ENCODE assay signal across 1 cellular context in genomic region chr17:80008383-80008840, GRCh38.
TF ChIP-seq lines count a peak whose summit lies in the region.

No MANE protein-coding gene starts in this region.

TF ChIP-seq in HEK293, 187 proteins besides CTCF, POLR2A, EP300 and RAD21 (continued from another document and continues in another):
- TF ChIP-seq KLF9 (tag by site-specific recombination; IDR thresholded peaks at IDR 0.05; ENCODE audit: low read depth) (peak; percentile 89), GLI2 (tag by site-specific recombination; IDR thresholded peaks at IDR 0.05; ENCODE audit: borderline replicate concordance, low read depth) (no peak), ZBTB17 (tag by site-specific recombination; IDR thresholded peaks at IDR 0.05) (peak; percentile 83), PRDM1 (tag by site-specific recombination; IDR thresholded peaks at IDR 0.05) (no peak), ZNF132 (tag by site-specific recombination; IDR thresholded peaks at IDR 0.05; ENCODE audit: borderline replicate concordance) (no peak), ZNF585B (tag by site-specific recombination; IDR thresholded peaks at IDR 0.05) (no peak), ZNF274 (IDR thresholded peaks at IDR 0.05; ENCODE audit: low read length) (no peak), ZNF274 (tag by site-specific recombination; IDR thresholded peaks at IDR 0.05; ENCODE audit: borderline replicate concordance) (no peak), MZF1 (tag by site-specific recombination; IDR thresholded peaks at IDR 0.05; ENCODE audit: borderline replicate concordance) (no peak), GLI4 (tag by site-specific recombination; IDR thresholded peaks at IDR 0.05) (no peak), INSM2 (tag by site-specific recombination; IDR thresholded peaks at IDR 0.05) (no peak), ZNF239 (tag by site-specific recombination; IDR thresholded peaks at IDR 0.05) (no peak), AEBP2 (tag by site-specific recombination; IDR thresholded peaks at IDR 0.05; ENCODE audit: borderline replicate concordance) (no peak), ZNF362 (tag by site-specific recombination; IDR thresholded peaks at IDR 0.05) (no peak), PRDM6 (tag by site-specific recombination; IDR thresholded peaks at IDR 0.05) (no peak), ZNF624 (tag by site-specific recombination; IDR thresholded peaks at IDR 0.05) (no peak), ZFP69B (tag by site-specific recombination; IDR thresholded peaks at IDR 0.05) (no peak; the same call in 1 of the 2 replicates), ZEB2 (tag by site-specific recombination; IDR thresholded peaks at IDR 0.05) (peak; percentile 51; the same call in 1 of the 2 replicates), ZNF521 (tag by site-specific recombination; IDR thresholded peaks at IDR 0.05) (no peak), ZNF596 (tag by site-specific recombination; IDR thresholded peaks at IDR 0.05) (0 out of 2 replicates have a peak, but pooled peaks have one; percentile 3), ZNF623 (tag by site-specific recombination; IDR thresholded peaks at IDR 0.05) (no peak), MYNN (tag by site-specific recombination; IDR thresholded peaks at IDR 0.05; ENCODE audit: borderline replicate concordance) (no peak), ATF2 (tag by site-specific recombination; IDR thresholded peaks at IDR 0.05; ENCODE audit: low read depth) (no peak), ZNF184 (tag by site-specific recombination; IDR thresholded peaks at IDR 0.05) (no peak), ZNF37A (tag by site-specific recombination; IDR thresholded peaks at IDR 0.05) (no peak), ZNF629 (tag by site-specific recombination; IDR thresholded peaks at IDR 0.05) (peak; percentile 49; the same call in 1 of the 2 replicates), ZNF157 (tag by site-specific recombination; IDR thresholded peaks at IDR 0.05) (no peak), ZNF707 (tag by site-specific recombination; IDR thresholded peaks at IDR 0.05) (no peak), SP3 (tag by site-specific recombination; IDR thresholded peaks at IDR 0.05) (peak; percentile 70), ZNF19 (tag by site-specific recombination; IDR thresholded peaks at IDR 0.05; ENCODE audit: low read depth) (no peak), ZNF121 (tag by site-specific recombination; IDR thresholded peaks at IDR 0.05) (no peak), MEIS1 (CRISPR knock-in tag; IDR thresholded peaks at IDR 0.05; ENCODE audit: borderline replicate concordance) (no peak), ZNF830 (tag by site-specific recombination; IDR thresholded peaks at IDR 0.05; ENCODE audit: low read depth) (no peak), ZBTB20 (tag by site-specific recombination; IDR thresholded peaks at IDR 0.05) (no peak), ZNF76 (tag by site-specific recombination; IDR thresholded peaks at IDR 0.05; ENCODE audit: borderline replicate concordance, low read depth) (no peak), ZNF10 (tag by site-specific recombination; IDR thresholded peaks at IDR 0.05) (no peak), TRIM28 (IDR thresholded peaks at IDR 0.05; ENCODE audit: borderline replicate concordance, low read length) (no peak), SETDB1 (IDR thresholded peaks at IDR 0.05; ENCODE audit: insufficient read length, low read length) (no peak)
- TF ChIP-seq, protein P1, sequence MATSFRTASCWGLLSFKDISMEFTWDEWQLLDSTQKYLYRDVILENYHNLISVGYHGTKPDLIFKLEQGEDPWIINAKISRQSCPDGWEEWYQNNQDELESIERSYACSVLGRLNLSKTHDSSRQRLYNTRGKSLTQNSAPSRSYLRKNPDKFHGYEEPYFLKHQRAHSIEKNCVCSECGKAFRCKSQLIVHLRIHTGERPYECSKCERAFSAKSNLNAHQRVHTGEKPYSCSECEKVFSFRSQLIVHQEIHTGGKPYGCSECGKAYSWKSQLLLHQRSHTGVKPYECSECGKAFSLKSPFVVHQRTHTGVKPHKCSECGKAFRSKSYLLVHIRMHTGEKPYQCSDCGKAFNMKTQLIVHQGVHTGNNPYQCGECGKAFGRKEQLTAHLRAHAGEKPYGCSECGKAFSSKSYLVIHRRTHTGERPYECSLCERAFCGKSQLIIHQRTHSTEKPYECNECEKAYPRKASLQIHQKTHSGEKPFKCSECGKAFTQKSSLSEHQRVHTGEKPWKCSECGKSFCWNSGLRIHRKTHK (tag by site-specific recombination; IDR thresholded peaks at IDR 0.05): no peak
- TF ChIP-seq, protein P2, sequence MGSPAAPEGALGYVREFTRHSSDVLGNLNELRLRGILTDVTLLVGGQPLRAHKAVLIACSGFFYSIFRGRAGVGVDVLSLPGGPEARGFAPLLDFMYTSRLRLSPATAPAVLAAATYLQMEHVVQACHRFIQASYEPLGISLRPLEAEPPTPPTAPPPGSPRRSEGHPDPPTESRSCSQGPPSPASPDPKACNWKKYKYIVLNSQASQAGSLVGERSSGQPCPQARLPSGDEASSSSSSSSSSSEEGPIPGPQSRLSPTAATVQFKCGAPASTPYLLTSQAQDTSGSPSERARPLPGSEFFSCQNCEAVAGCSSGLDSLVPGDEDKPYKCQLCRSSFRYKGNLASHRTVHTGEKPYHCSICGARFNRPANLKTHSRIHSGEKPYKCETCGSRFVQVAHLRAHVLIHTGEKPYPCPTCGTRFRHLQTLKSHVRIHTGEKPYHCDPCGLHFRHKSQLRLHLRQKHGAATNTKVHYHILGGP (tag by site-specific recombination; IDR thresholded peaks at IDR 0.05): no peak
- TF ChIP-seq, protein P3, sequence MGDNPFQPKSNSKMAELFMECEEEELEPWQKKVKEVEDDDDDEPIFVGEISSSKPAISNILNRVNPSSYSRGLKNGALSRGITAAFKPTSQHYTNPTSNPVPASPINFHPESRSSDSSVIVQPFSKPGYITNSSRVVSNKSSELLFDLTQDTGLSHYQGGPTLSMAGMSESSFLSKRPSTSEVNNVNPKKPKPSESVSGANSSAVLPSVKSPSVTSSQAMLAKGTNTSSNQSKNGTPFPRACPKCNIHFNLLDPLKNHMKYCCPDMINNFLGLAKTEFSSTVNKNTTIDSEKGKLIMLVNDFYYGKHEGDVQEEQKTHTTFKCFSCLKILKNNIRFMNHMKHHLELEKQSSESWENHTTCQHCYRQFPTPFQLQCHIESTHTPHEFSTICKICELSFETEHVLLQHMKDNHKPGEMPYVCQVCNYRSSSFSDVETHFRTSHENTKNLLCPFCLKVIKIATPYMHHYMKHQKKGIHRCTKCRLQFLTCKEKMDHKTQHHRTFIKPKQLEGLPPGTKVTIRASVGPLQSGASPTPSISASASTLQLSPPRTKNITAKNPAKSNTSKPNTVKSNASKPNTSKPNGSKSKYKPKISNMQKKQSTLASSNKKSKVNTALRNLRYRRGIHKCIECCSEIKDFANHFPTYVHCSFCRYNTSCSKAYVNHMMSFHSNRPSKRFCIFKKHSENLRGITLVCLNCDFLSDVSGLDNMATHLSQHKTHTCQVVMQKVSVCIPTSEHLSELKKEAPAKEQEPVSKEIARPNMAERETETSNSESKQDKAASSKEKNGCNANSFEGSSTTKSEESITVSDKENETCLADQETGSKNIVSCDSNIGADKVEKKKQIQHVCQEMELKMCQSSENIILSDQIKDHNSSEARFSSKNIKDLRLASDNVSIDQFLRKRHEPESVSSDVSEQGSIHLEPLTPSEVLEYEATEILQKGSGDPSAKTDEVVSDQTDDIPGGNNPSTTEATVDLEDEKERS (tag by site-specific recombination; IDR thresholded peaks at IDR 0.05): no peak
- TF ChIP-seq, protein P4, sequence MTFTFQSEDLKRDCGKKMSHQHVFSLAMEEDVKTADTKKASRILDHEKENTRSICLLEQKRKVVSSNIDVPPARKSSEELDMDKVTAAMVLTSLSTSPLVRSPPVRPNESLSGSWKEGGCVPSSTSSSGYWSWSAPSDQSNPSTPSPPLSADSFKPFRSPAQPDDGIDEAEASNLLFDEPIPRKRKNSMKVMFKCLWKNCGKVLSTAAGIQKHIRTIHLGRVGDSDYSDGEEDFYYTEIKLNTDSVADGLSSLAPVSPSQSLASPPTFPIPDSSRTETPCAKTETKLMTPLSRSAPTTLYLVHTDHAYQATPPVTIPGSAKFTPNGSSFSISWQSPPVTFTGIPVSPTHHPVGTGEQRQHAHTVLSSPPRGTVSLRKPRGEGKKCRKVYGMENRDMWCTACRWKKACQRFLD (tag by site-specific recombination; IDR thresholded peaks at IDR 0.05): no peak
- TF ChIP-seq, protein P5, sequence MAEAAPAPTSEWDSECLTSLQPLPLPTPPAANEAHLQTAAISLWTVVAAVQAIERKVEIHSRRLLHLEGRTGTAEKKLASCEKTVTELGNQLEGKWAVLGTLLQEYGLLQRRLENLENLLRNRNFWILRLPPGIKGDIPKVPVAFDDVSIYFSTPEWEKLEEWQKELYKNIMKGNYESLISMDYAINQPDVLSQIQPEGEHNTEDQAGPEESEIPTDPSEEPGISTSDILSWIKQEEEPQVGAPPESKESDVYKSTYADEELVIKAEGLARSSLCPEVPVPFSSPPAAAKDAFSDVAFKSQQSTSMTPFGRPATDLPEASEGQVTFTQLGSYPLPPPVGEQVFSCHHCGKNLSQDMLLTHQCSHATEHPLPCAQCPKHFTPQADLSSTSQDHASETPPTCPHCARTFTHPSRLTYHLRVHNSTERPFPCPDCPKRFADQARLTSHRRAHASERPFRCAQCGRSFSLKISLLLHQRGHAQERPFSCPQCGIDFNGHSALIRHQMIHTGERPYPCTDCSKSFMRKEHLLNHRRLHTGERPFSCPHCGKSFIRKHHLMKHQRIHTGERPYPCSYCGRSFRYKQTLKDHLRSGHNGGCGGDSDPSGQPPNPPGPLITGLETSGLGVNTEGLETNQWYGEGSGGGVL (tag by site-specific recombination; IDR thresholded peaks at IDR 0.05): no peak
- TF ChIP-seq, protein P6, sequence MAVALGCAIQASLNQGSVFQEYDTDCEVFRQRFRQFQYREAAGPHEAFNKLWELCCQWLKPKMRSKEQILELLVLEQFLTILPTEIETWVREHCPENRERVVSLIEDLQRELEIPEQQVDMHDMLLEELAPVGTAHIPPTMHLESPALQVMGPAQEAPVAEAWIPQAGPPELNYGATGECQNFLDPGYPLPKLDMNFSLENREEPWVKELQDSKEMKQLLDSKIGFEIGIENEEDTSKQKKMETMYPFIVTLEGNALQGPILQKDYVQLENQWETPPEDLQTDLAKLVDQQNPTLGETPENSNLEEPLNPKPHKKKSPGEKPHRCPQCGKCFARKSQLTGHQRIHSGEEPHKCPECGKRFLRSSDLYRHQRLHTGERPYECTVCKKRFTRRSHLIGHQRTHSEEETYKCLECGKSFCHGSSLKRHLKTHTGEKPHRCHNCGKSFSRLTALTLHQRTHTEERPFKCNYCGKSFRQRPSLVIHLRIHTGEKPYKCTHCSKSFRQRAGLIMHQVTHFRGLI (tag by site-specific recombination; IDR thresholded peaks at IDR 0.05): no peak
